ENCODE assay signal across 1 cellular context in genomic region chr11:78039919-78040671, GRCh38.
A peak's percentile ranks its signal among the peaks of the same experiment; 100 is the strongest.
TF ChIP-seq lines count a peak whose summit lies in the region.

No MANE protein-coding gene starts in this region.

TF ChIP-seq in liver, 16 proteins besides CTCF, POLR2A, EP300 and RAD21 (continued from another document):
- TF ChIP-seq SP1 (IDR thresholded peaks at IDR 0.05) (peak; percentile 36), REST (IDR thresholded peaks at IDR 0.05) (no peak), YY1 (IDR thresholded peaks at IDR 0.05) (peak; percentile 41)
